In genomic region chr14:89351958-89352404, GRCh38 we compare ENCODE assay signal across 9 cellular contexts.
A peak's percentile ranks its signal among the peaks of the same experiment; 100 is the strongest.
DNase-seq lines count a peak whose midpoint lies in the region; ATAC-seq and TF ChIP-seq lines count a peak whose summit lies in the region.
"Had no signal": no experiment of that assay in that cellular context is flagged by ENCODE, and none has a peak within 500 bp of the region (broad histone marks: within the 10 kb centered on the region; RNA-seq: fewer than 3 reads in every experiment).

No MANE protein-coding gene starts in this region.

- no peaks in the 10 kb centered on the region for H3K27me3 Mint-ChIP-seq in T-helper 1 cell treated with Interleukin-12 subunit alpha and Interleukin-12 subunit beta and Interleukin-4 antibody, amounts not matched to agents 30 μg/mL and 1 μg/mL, for 36 hours (ENCODE audit: low read depth)

- H3K27ac Mint-ChIP-seq in T-helper 1 cell treated with Interleukin-12 subunit alpha and Interleukin-12 subunit beta and Interleukin-4 antibody, amounts not matched to agents 30 μg/mL and 1 μg/mL, for 36 hours, result peak overlapping the region; percentile 90
- H3K27ac Mint-ChIP-seq in stimulated activated effector memory CD8-positive, alpha-beta T cell treated with anti-CD3 and anti-CD28 coated beads, Interleukin-12 subunit alpha, Interleukin-12 subunit beta, amount 100 ng/mL, for 72 hours, result peak overlapping the region; percentile 98

- H3K4me1 ChIP-seq in iPS DF 6.9 (ENCODE audit: control insufficient read depth, insufficient read depth, low read length), result peaks cover 6% of the 10 kb centered on the region; the same call in 1 of the 2 replicates
- H3K4me1 ChIP-seq in thyroid gland, result peaks cover 7 to 11% of the 10 kb centered on the region in 2 donors

- no peaks in the 10 kb centered on the region for H3K9me3 Mint-ChIP-seq in T-helper 1 cell treated with Interleukin-12 subunit alpha and Interleukin-12 subunit beta and Interleukin-4 antibody, amounts not matched to agents 30 μg/mL and 1 μg/mL, for 36 hours
- no peaks in the 10 kb centered on the region for H3K9me3 Mint-ChIP-seq in stimulated activated effector memory CD8-positive, alpha-beta T cell treated with anti-CD3 and anti-CD28 coated beads, Interleukin-12 subunit alpha, Interleukin-12 subunit beta, amount 100 ng/mL, for 72 hours

- no CpG with 5 or more reads among the region's 6 CpGs for WGBS in iPS DF 6.9 (ENCODE audit: insufficient coverage, insufficient read length)
- 65 to 68% methylated on average over 6 of the region's 6 CpGs for WGBS in thyroid gland, 2 donors

- intact Hi-C loops in thyroid gland (cut with DNase I), result no loop called here

- DNase-seq in T-helper 1 cell, result no peak
- no peak for DNase-seq in iPS DF 6.9 (ENCODE audit: low read depth, low spot score)
- no peak for DNase-seq in stimulated activated effector memory CD8-positive, alpha-beta T cell treated with anti-CD3 and anti-CD28 coated beads, Interleukin-12 subunit alpha, Interleukin-12 subunit beta, amount 100 ng/mL, for 72 hours (ENCODE audit: low spot score in 2 of 2)
- no peak for DNase-seq in SW480 (ENCODE audit: low spot score)
- no peak for DNase-seq in NCI-H128 (lab: John Stamatoyannopoulos, UW; ENCODE audit: unreplicated experiment)
- DNase-seq in thyroid gland, result no peak
- DNase-seq: ACHN had no signal

- peak overlapping the region; percentile 74 for H3K4me3 Mint-ChIP-seq in T-helper 1 cell treated with Interleukin-12 subunit alpha and Interleukin-12 subunit beta and Interleukin-4 antibody, amounts not matched to agents 30 μg/mL and 1 μg/mL, for 36 hours
- peak overlapping the region; percentile 70 for H3K4me3 Mint-ChIP-seq in stimulated activated effector memory CD8-positive, alpha-beta T cell treated with anti-CD3 and anti-CD28 coated beads, Interleukin-12 subunit alpha, Interleukin-12 subunit beta, amount 100 ng/mL, for 72 hours

- H3K36me3 Mint-ChIP-seq in T-helper 1 cell treated with Interleukin-12 subunit alpha and Interleukin-12 subunit beta and Interleukin-4 antibody, amounts not matched to agents 30 μg/mL and 1 μg/mL, for 36 hours (ENCODE audit: low read depth), result peaks cover 38% of the 10 kb centered on the region
- peaks cover 46% of the 10 kb centered on the region for H3K36me3 Mint-ChIP-seq in stimulated activated effector memory CD8-positive, alpha-beta T cell treated with anti-CD3 and anti-CD28 coated beads, Interleukin-12 subunit alpha, Interleukin-12 subunit beta, amount 100 ng/mL, for 72 hours

- peaks cover 41% of the 10 kb centered on the region for H3K4me1 Mint-ChIP-seq in T-helper 1 cell treated with Interleukin-12 subunit alpha and Interleukin-12 subunit beta and Interleukin-4 antibody, amounts not matched to agents 30 μg/mL and 1 μg/mL, for 36 hours (ENCODE audit: low read depth)
- H3K4me1 Mint-ChIP-seq in stimulated activated effector memory CD8-positive, alpha-beta T cell treated with anti-CD3 and anti-CD28 coated beads, Interleukin-12 subunit alpha, Interleukin-12 subunit beta, amount 100 ng/mL, for 72 hours, result peaks cover 57% of the 10 kb centered on the region

- TF ChIP-seq POLR2A in thyroid gland (IDR thresholded peaks at IDR 0.05), result no peak

- ATAC-seq in stimulated activated effector memory CD8-positive, alpha-beta T cell treated with anti-CD3 and anti-CD28 coated beads, Interleukin-12 subunit alpha, Interleukin-12 subunit beta, amount 100 ng/mL, for 72 hours, result no peak

- H3K4me3 ChIP-seq in WI38 (ENCODE audit: low read depth, low read length), result 0 out of 2 replicates have a peak overlapping the region, but pooled peaks have one; percentile 33
- no peak overlapping the region for H3K4me3 ChIP-seq in iPS DF 6.9 (ENCODE audit: low read length)
- no peak overlapping the region for H3K4me3 ChIP-seq in thyroid gland (replicated peaks in 1 of 3)

- TF ChIP-seq CTCF in WI38 (IDR thresholded peaks at IDR 0.05; ENCODE audit: low read depth, low read length), result no peak
- TF ChIP-seq CTCF in thyroid gland (IDR thresholded peaks at IDR 0.05), result no peak

- H3K36me3 ChIP-seq in iPS DF 6.9 (ENCODE audit: control insufficient read depth, insufficient read depth, low read length), result peaks cover 9% of the 10 kb centered on the region; the same call in 1 of the 2 replicates
- H3K36me3 ChIP-seq in thyroid gland, result no peaks in the 10 kb centered on the region

- H3K27me3 ChIP-seq in iPS DF 6.9 (ENCODE audit: control insufficient read depth, insufficient read depth, low read length) (no peaks in the 10 kb centered on the region), thyroid gland (no peaks in the 10 kb centered on the region)

- H3K9me3 ChIP-seq in iPS DF 6.9 (ENCODE audit: control insufficient read depth, insufficient read depth, low read length) (no peaks in the 10 kb centered on the region), thyroid gland (no peaks in the 10 kb centered on the region)

- peak overlapping the region; percentile 62 for H3K27ac ChIP-seq in iPS DF 6.9 (ENCODE audit: low read length)
- peak overlapping the region in 1 of 3 donors; percentile 41 for H3K27ac ChIP-seq in thyroid gland
